Comparison of ENCODE assay signal across 28 cellular contexts in genomic region chr17:64198711-64199110, GRCh38.
"Had no signal": no experiment of that assay in that cellular context is flagged by ENCODE, and none has a peak within 500 bp of the region (broad histone marks: within the 10 kb centered on the region; RNA-seq: fewer than 3 reads in every experiment).

No MANE protein-coding gene starts in this region.

- H3K9me3 Mint-ChIP-seq: stimulated activated effector memory CD8-positive, alpha-beta T cell treated with anti-CD3 and anti-CD28 coated beads, Interleukin-12 subunit alpha, Interleukin-12 subunit beta, amount 100 ng/mL, for 72 hours; stimulated activated naive CD8-positive, alpha-beta T cell treated with anti-CD3 and anti-CD28 coated beads, Interleukin-15, amount 100 ng/mL, for 72 hours; stimulated activated naive CD8-positive, alpha-beta T cell treated with anti-CD3 and anti-CD28 coated beads, Interleukin-15, Interleukin-2, amounts not matched to agents 100 ng/mL and 50 ng/mL, for 24 hours; type B pancreatic cell had no signal

- H3K9me3 ChIP-seq: suprapubic skin, testis, thyroid gland, tibial artery, transverse colon, upper lobe of right lung, uterus, vagina had no signal

- H3K27me3 Mint-ChIP-seq: stimulated activated memory B cell treated with anti-CD40 and anti-IgM and Interleukin-4, amounts not matched to agents 10 μg/mL and 1 μg/mL and 100 μg/mL, for 72 hours; stimulated activated naive B cell treated with anti-CD40 and anti-IgM and Interleukin-4, amounts not matched to agents 10 μg/mL and 1 μg/mL and 100 μg/mL, for 72 hours; stimulated activated naive CD8-positive, alpha-beta T cell treated with anti-CD3 and anti-CD28 coated beads, Interleukin-15, amount 100 ng/mL, for 72 hours; stimulated activated naive CD8-positive, alpha-beta T cell treated with anti-CD3 and anti-CD28 coated beads, Interleukin-15, Interleukin-2, amounts not matched to agents 100 ng/mL and 50 ng/mL, for 24 hours; type B pancreatic cell had no signal

- ATAC-seq: stimulated activated effector memory CD8-positive, alpha-beta T cell treated with anti-CD3 and anti-CD28 coated beads, Interleukin-12 subunit alpha, Interleukin-12 subunit beta, amount 100 ng/mL, for 72 hours; stimulated activated memory B cell treated with anti-CD40 and anti-IgM and Interleukin-4, amounts not matched to agents 10 μg/mL and 1 μg/mL and 100 μg/mL, for 72 hours; stimulated activated naive B cell treated with anti-CD40 and anti-IgM and Interleukin-4, amounts not matched to agents 10 μg/mL and 1 μg/mL and 100 μg/mL, for 72 hours; stimulated activated naive CD8-positive, alpha-beta T cell treated with anti-CD3 and anti-CD28 coated beads, Interleukin-15, amount 100 ng/mL, for 72 hours; stimulated activated naive CD8-positive, alpha-beta T cell treated with anti-CD3 and anti-CD28 coated beads, Interleukin-15, Interleukin-2, amounts not matched to agents 100 U/mL and 50 U/mL, for 24 hours; upper lobe of right lung had no signal

- H3K27me3 ChIP-seq: stomach, suprapubic skin, testis, thyroid gland, tibial artery, tibial nerve, transverse colon, upper lobe of left lung, upper lobe of right lung, uterus, vagina had no signal

- H3K27ac ChIP-seq: stomach, suprapubic skin, testis, thoracic aorta, thyroid gland, tibial artery, tibial nerve, transverse colon, upper lobe of left lung, upper lobe of right lung, uterus, vagina had no signal

- H3K36me3 Mint-ChIP-seq: stimulated activated effector memory CD8-positive, alpha-beta T cell treated with anti-CD3 and anti-CD28 coated beads, Interleukin-12 subunit alpha, Interleukin-12 subunit beta, amount 100 ng/mL, for 72 hours had no signal

- DNase-seq: stimulated activated CD4-positive, alpha-beta T cell treated with anti-CD3 and anti-CD28 coated beads, Interleukin-2, amount 100 ng/mL, for 48 hours; stimulated activated CD4-positive, alpha-beta T cell treated with anti-CD3 and anti-CD28 coated beads, Interleukin-4, amount 100 ng/mL, for 1 hour; stimulated activated CD4-positive, alpha-beta T cell treated with anti-CD3 and anti-CD28 coated beads, Interleukin-4, amount 100 ng/mL, for 24 hours; stimulated activated CD4-positive, alpha-beta T cell treated with anti-CD3 and anti-CD28 coated beads, Interleukin-4, amount 100 ng/mL, for 4 hours; stimulated activated CD8-positive, alpha-beta memory T cell treated with anti-CD3 and anti-CD28 coated beads, Interleukin-4, amount 100 ng/mL, for 48 hours; stimulated activated naive B cell treated with anti-CD40 and anti-IgM and Interleukin-4, amounts not matched to agents 10 μg/mL and 1 μg/mL and 100 μg/mL, for 72 hours; stimulated activated naive CD4-positive, alpha-beta T cell; stimulated activated naive CD4-positive, alpha-beta T cell treated with Interleukin-2 at 50 U/mL for 16 hours; stimulated activated naive CD8-positive, alpha-beta T cell treated with anti-CD3 and anti-CD28 coated beads, Interleukin-15, amount 100 ng/mL, for 72 hours; stimulated activated naive CD8-positive, alpha-beta T cell treated with anti-CD3 and anti-CD28 coated beads, Interleukin-15, Interleukin-2, amounts not matched to agents 100 U/mL and 50 U/mL, for 24 hours; stomach; substantia nigra; testis; thyroid gland; tibial artery; transverse colon; trophoblast cell; upper lobe of left lung; upper lobe of right lung; uterus had no signal

- H3K4me1 ChIP-seq: uterus had no signal

- H3K27ac Mint-ChIP-seq: stimulated activated effector memory CD8-positive, alpha-beta T cell treated with anti-CD3 and anti-CD28 coated beads, Interleukin-12 subunit alpha, Interleukin-12 subunit beta, amount 100 ng/mL, for 72 hours; stimulated activated memory B cell treated with anti-CD40 and anti-IgM and Interleukin-4, amounts not matched to agents 10 μg/mL and 1 μg/mL and 100 μg/mL, for 72 hours; stimulated activated naive B cell treated with anti-CD40 and anti-IgM and Interleukin-4, amounts not matched to agents 10 μg/mL and 1 μg/mL and 100 μg/mL, for 72 hours; stimulated activated naive CD8-positive, alpha-beta T cell treated with anti-CD3 and anti-CD28 coated beads, Interleukin-15, amount 100 ng/mL, for 72 hours; stimulated activated naive CD8-positive, alpha-beta T cell treated with anti-CD3 and anti-CD28 coated beads, Interleukin-15, Interleukin-2, amounts not matched to agents 100 ng/mL and 50 ng/mL, for 24 hours; type B pancreatic cell had no signal

- H3K4me3 Mint-ChIP-seq: stimulated activated effector memory CD8-positive, alpha-beta T cell treated with anti-CD3 and anti-CD28 coated beads, Interleukin-12 subunit alpha, Interleukin-12 subunit beta, amount 100 ng/mL, for 72 hours; stimulated activated memory B cell treated with anti-CD40 and anti-IgM and Interleukin-4, amounts not matched to agents 10 μg/mL and 1 μg/mL and 100 μg/mL, for 72 hours; stimulated activated naive B cell treated with anti-CD40 and anti-IgM and Interleukin-4, amounts not matched to agents 10 μg/mL and 1 μg/mL and 100 μg/mL, for 72 hours; stimulated activated naive CD8-positive, alpha-beta T cell treated with anti-CD3 and anti-CD28 coated beads, Interleukin-15, amount 100 ng/mL, for 72 hours; stimulated activated naive CD8-positive, alpha-beta T cell treated with anti-CD3 and anti-CD28 coated beads, Interleukin-15, Interleukin-2, amounts not matched to agents 100 ng/mL and 50 ng/mL, for 24 hours; type B pancreatic cell had no signal

- H3K4me3 ChIP-seq: stomach, suprapubic skin, testis, thoracic aorta, thyroid gland, tibial artery, tibial nerve, transverse colon, upper lobe of left lung, upper lobe of right lung, uterus, vagina had no signal

- H3K36me3 ChIP-seq: suprapubic skin, thoracic aorta, thyroid gland, tibial artery, transverse colon, upper lobe of right lung, uterus, vagina had no signal
